ENCODE assay signal across 13 cellular contexts in genomic region chr3:192445768-192446644, GRCh38.
A peak's percentile ranks its signal among the peaks of the same experiment; 100 is the strongest.
DNase-seq lines count a peak whose midpoint lies in the region; ATAC-seq and TF ChIP-seq lines count a peak whose summit lies in the region.
"Had no signal": no experiment of that assay in that cellular context is flagged by ENCODE, and none has a peak within 500 bp of the region (broad histone marks: within the 10 kb centered on the region; RNA-seq: fewer than 3 reads in every experiment).

No MANE protein-coding gene starts in this region.

- no peak for TF ChIP-seq POLR2A in testis (IDR thresholded peaks at IDR 0.05)

- DNase-seq in LHCN-M2 (ENCODE audit: low read depth) (peak; percentile 5), NCI-H446 treated with DMSO at 0.1 percent for 48 hours (lab: John Stamatoyannopoulos, UW) (peak; percentile 50), fibroblast of gingiva (ENCODE audit: low read depth) (peak; percentile 6), posterior cingulate gyrus (peak in 6 of 10 donors; percentile 15 to 87 (median 29)), foreskin fibroblast (no peak), testis (no peak)
- DNase-seq in activated CD4-positive, alpha-beta memory T cell treated with anti-CD3 and anti-CD28 coated beads, Interleukin-2, amount 10 ng/mL, durations not matched to agents 7 days and 5 days, result no peak
- DNase-seq: Kasumi-1, PC-3, T1000 had no signal

- TF ChIP-seq CTCF in foreskin fibroblast (IDR thresholded peaks at IDR 0.05; ENCODE audit: low read depth, low read length) (no peak), testis (IDR thresholded peaks at IDR 0.05) (no peak)

- 53 to 60% methylated on average over 10 of the region's 10 CpGs for WGBS in testis, 2 donors

- no peaks in the 10 kb centered on the region for H3K27me3 ChIP-seq in testis

- no peaks in the 10 kb centered on the region for H3K9me3 Mint-ChIP-seq in activated CD4-positive, alpha-beta memory T cell treated with anti-CD3 and anti-CD28 coated beads, Interleukin-2, amount 10 ng/mL, durations not matched to agents 7 days and 5 days
- H3K9me3 Mint-ChIP-seq: activated naive CD4-positive, alpha-beta T cell treated with anti-CD3 and anti-CD28 coated beads, Interleukin-2, amount 50 U/mL, for 72 hours had no signal

- no peak overlapping the region for H3K27ac Mint-ChIP-seq in activated CD4-positive, alpha-beta memory T cell treated with anti-CD3 and anti-CD28 coated beads, Interleukin-2, amount 10 ng/mL, durations not matched to agents 7 days and 5 days
- H3K27ac Mint-ChIP-seq: activated naive CD4-positive, alpha-beta T cell treated with anti-CD3 and anti-CD28 coated beads, Interleukin-2, amount 50 U/mL, for 72 hours had no signal

- H3K27me3 Mint-ChIP-seq in activated CD4-positive, alpha-beta memory T cell treated with anti-CD3 and anti-CD28 coated beads, Interleukin-2, amount 10 ng/mL, durations not matched to agents 7 days and 5 days, result peaks cover 17% of the 10 kb centered on the region

- H3K27ac ChIP-seq in testis, result no peak overlapping the region

- no peak for ATAC-seq in HG02642 (IDR thresholded peaks at IDR 0.05; ENCODE audit: poor library complexity, unreplicated experiment)
- ATAC-seq: activated naive CD4-positive, alpha-beta T cell treated with anti-CD3 and anti-CD28 coated beads, Interleukin-2, amount 50 U/mL, for 72 hours; HCT116; PC-3 had no signal

- H3K4me3 Mint-ChIP-seq in activated CD4-positive, alpha-beta memory T cell treated with anti-CD3 and anti-CD28 coated beads, Interleukin-2, amount 10 ng/mL, durations not matched to agents 7 days and 5 days, result no peak overlapping the region

- no peaks in the 10 kb centered on the region for H3K4me1 ChIP-seq in testis

- CTCF ChIA-PET in activated CD4-positive, alpha-beta memory T cell treated with anti-CD3 and anti-CD28 coated beads, Interleukin-2, amount 10 ng/mL, durations not matched to agents 7 days and 5 days (lab: Charles Lee), result interaction anchor here (2.2 to 3.6 kb wide), 2 partner anchors 31 to 257 kb away, joined by 6 to 42 read pairs; no protein-coding TSS in a partner anchor

- H3K36me3 Mint-ChIP-seq in activated CD4-positive, alpha-beta memory T cell treated with anti-CD3 and anti-CD28 coated beads, Interleukin-2, amount 10 ng/mL, durations not matched to agents 7 days and 5 days (ENCODE audit: low read depth), result no peaks in the 10 kb centered on the region
- H3K36me3 Mint-ChIP-seq: activated naive CD4-positive, alpha-beta T cell treated with anti-CD3 and anti-CD28 coated beads, Interleukin-2, amount 50 U/mL, for 72 hours had no signal

- H3K4me1 Mint-ChIP-seq in activated CD4-positive, alpha-beta memory T cell treated with anti-CD3 and anti-CD28 coated beads, Interleukin-2, amount 10 ng/mL, durations not matched to agents 7 days and 5 days, result no peaks in the 10 kb centered on the region

- H3K9me3 ChIP-seq in testis, result no peaks in the 10 kb centered on the region

- H3K4me3 ChIP-seq in foreskin fibroblast (ENCODE audit: low read depth in 1 of 2, low read length in 2 of 2), result no peak overlapping the region
- H3K4me3 ChIP-seq in testis, result no peak overlapping the region

- no peaks in the 10 kb centered on the region for H3K36me3 ChIP-seq in testis (ENCODE audit: low read depth, missing control alignments)

- intact Hi-C loops in posterior cingulate gyrus (cut with DNase I) (loop anchor here (2.0 kb wide), 1 partner anchor 1029 kb away; no protein-coding TSS in a partner anchor), testis (cut with DNase I; ENCODE audit: low total_unique reads) (no loop called here)

- POLR2A ChIA-PET in activated CD4-positive, alpha-beta memory T cell treated with anti-CD3 and anti-CD28 coated beads, Interleukin-2, amount 10 ng/mL, durations not matched to agents 7 days and 5 days (lab: Charles Lee), result no interaction called here

Comparison
In these comparisons a context has a peak if more than half of its experiments do, and no peak if none do; other contexts are left out.
1. DNase-seq: peak in LHCN-M2 (single experiment), NCI-H446 treated with DMSO at 0.1 percent for 48 hours (single experiment), fibroblast of gingiva (single experiment) and posterior cingulate gyrus (6 of 10); none in foreskin fibroblast (0 of 2), testis (single experiment) and activated CD4-positive, alpha-beta memory T cell treated with anti-CD3 and anti-CD28 coated beads, Interleukin-2, amount 10 ng/mL, durations not matched to agents 7 days and 5 days (single experiment).